1 cellular context compared by ENCODE assay signal in genomic region chr1:214546886-214547641, GRCh38.
TF ChIP-seq lines count a peak whose summit lies in the region.

No MANE protein-coding gene starts in this region.

TF ChIP-seq in SK-N-SH, 30 proteins besides CTCF, POLR2A, EP300 and RAD21 (continued from another document):
- no peak for TF ChIP-seq REST (IDR thresholded peaks at IDR 0.05; ENCODE audit: low read depth, low read length)
- no peak for TF ChIP-seq EZH2phosphoT487 (IDR thresholded peaks at IDR 0.05; ENCODE audit: borderline replicate concordance, low read depth)
- no peak for TF ChIP-seq FOSL2 (IDR thresholded peaks at IDR 0.05; ENCODE audit: borderline replicate concordance, low read depth)
- TF ChIP-seq MAX (IDR thresholded peaks at IDR 0.05; ENCODE audit: low read depth) = no peak
- TF ChIP-seq RXRA (IDR thresholded peaks at IDR 0.05; ENCODE audit: borderline replicate concordance, low read depth) = no peak
- no peak for TF ChIP-seq IRF3 (IDR thresholded peaks at IDR 0.05; ENCODE audit: low read depth, low read length)
- no peak for TF ChIP-seq FOXJ3 (CRISPR knock-in tag; IDR thresholded peaks at IDR 0.05)
- no peak for TF ChIP-seq GATA2 (CRISPR knock-in tag; IDR thresholded peaks at IDR 0.05)
- no peak for TF ChIP-seq ELF1 (IDR thresholded peaks at IDR 0.05)
- TF ChIP-seq MXI1 (IDR thresholded peaks at IDR 0.05; ENCODE audit: low read depth, low read length) = no peak
- TF ChIP-seq TCF12 (IDR thresholded peaks at IDR 0.05) = no peak
- no peak for TF ChIP-seq RCOR1 (IDR thresholded peaks at IDR 0.05; ENCODE audit: low read length)
- no peak for TF ChIP-seq CHD2 (IDR thresholded peaks at IDR 0.05; ENCODE audit: low read length, partially characterized antibody)
